37 cellular contexts compared by ENCODE assay signal in the genomic region with DNA sequence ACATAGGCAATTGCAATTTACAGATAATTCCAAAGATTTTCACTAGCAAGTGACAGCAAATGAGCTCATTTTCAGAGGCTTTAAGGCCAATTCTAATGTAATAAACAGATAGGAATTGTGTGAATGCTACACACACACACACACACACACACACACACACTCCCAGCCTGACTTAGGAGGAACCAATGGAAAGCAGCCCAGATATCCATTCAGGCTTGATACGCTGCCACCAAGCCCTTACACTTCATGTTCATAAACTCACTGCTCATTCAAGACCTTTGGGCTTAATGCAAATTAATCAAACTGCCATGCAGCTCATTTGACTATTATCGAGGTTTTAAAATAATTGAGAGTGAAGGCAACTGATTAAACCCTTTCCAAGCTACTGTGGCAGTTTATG.
"Had no signal": no experiment of that assay in that cellular context is flagged by ENCODE, and none has a peak within 500 bp of the region (broad histone marks: within the 10 kb centered on the region; RNA-seq: fewer than 3 reads in every experiment).

No MANE protein-coding gene starts in this region.

- H3K27ac ChIP-seq: ascending aorta, body of pancreas, breast epithelium, KMS-11, PC-9, RWPE1, VCaP had no signal

- H3K4me2 ChIP-seq: KMS-11, PC-9 had no signal

- H3K36me3 ChIP-seq: ascending aorta, breast epithelium had no signal

- FAIRE-seq: RCC 7860 had no signal

- H2AFZ ChIP-seq: PC-9 had no signal

- ATAC-seq: activated CD8-positive, alpha-beta memory T cell treated with anti-CD3 and anti-CD28 coated beads, Interleukin-2, amount 10 ng/mL, durations not matched to agents 7 days and 5 days; activated T-cell treated with anti-CD3 and anti-CD28 coated beads, Interleukin-2, amount 50 U/mL, for 72 hours; activated T-helper 17 cell treated with anti-CD3 and anti-CD28 coated beads, Interleukin-2, amount 50 U/mL, for 72 hours; body of pancreas; Right ventricle myocardium inferior had no signal

- DNase-seq: activated B cell treated with CpG ODN at 0.5 μM for 24 hours; activated CD4-positive, alpha-beta memory T cell treated with anti-CD3 and anti-CD28 coated beads for 36 hours; activated CD4-positive, alpha-beta T cell treated with anti-CD3 and anti-CD28 coated beads for 4 hours; activated CD4-positive, alpha-beta T cell treated with anti-CD3 and anti-CD28 coated beads, Interleukin-2, amount 50 U/mL, for 1 hour; activated CD4-positive, CD25-positive, alpha-beta regulatory T cell treated with anti-CD3 and anti-CD28 coated beads, Interleukin-2, amount 50 U/mL, for 72 hours; activated CD8-positive, alpha-beta memory T cell treated with anti-CD3 and anti-CD28 coated beads, Interleukin-2, amount 10 ng/mL, durations not matched to agents 7 days and 5 days; activated CD8-positive, alpha-beta memory T cell treated with anti-CD3 and anti-CD28 coated beads, Interleukin-2, amount 50 U/mL, for 48 hours; activated effector memory CD4-positive, alpha-beta T cell treated with anti-CD3 and anti-CD28 coated beads, Interleukin-2, amount 50 U/mL, for 16 hours; activated naive CD4-positive, alpha-beta T cell; activated naive CD4-positive, alpha-beta T cell treated with anti-CD3 and anti-CD28 coated beads, Interleukin-2, amount 50 U/mL, for 16 hours; activated naive CD8-positive, alpha-beta T cell treated with anti-CD3 and anti-CD28 coated beads for 36 hours; activated T-cell treated with anti-CD3 and anti-CD28 coated beads, Interleukin-2, amount 50 U/mL, for 72 hours; amygdala; body of pancreas; MM.1S; MV-4-11; NCI-H1092 treated with DMSO at 0.1 percent for 48 hours; NCI-H1417; NCI-H187 treated with DMSO at 0.1 percent for 48 hours; NCI-H2081; NCI-H226; NCI-H446 treated with DMSO at 0.1 percent for 48 hours; NCI-H524; NCI-H748 treated with DMSO at 0.1 percent for 48 hours; PC-9; SW 1271; T-helper 1 cell; T-helper 2 cell; T-helper 9 cell had no signal

- H3K4me1 Mint-ChIP-seq: activated B cell treated with CpG ODN at 0.5 μM for 24 hours; activated CD8-positive, alpha-beta memory T cell treated with anti-CD3 and anti-CD28 coated beads, Interleukin-2, amount 10 ng/mL, durations not matched to agents 7 days and 5 days; activated naive CD8-positive, alpha-beta T cell treated with anti-CD3 and anti-CD28 coated beads for 36 hours; activated T-helper 17 cell treated with anti-CD3 and anti-CD28 coated beads, Interleukin-2, amount 50 U/mL, for 72 hours had no signal

- H3K36me3 Mint-ChIP-seq: activated CD4-positive, alpha-beta memory T cell treated with anti-CD3 and anti-CD28 coated beads for 36 hours; activated CD8-positive, alpha-beta memory T cell treated with anti-CD3 and anti-CD28 coated beads, Interleukin-2, amount 10 ng/mL, durations not matched to agents 7 days and 5 days; activated naive CD8-positive, alpha-beta T cell treated with anti-CD3 and anti-CD28 coated beads for 36 hours had no signal

- H3K9me3 Mint-ChIP-seq: activated B cell treated with CpG ODN at 0.5 μM for 24 hours; activated naive CD8-positive, alpha-beta T cell treated with anti-CD3 and anti-CD28 coated beads for 36 hours; activated T-cell treated with anti-CD3 and anti-CD28 coated beads, Interleukin-2, amount 50 U/mL, for 72 hours; activated T-helper 17 cell treated with anti-CD3 and anti-CD28 coated beads, Interleukin-2, amount 50 U/mL, for 72 hours had no signal

- H3K4me3 ChIP-seq: ascending aorta, body of pancreas, breast epithelium, PC-9 had no signal

- H3K27me3 ChIP-seq: ascending aorta, body of pancreas had no signal

- H3K4me1 ChIP-seq: ascending aorta, body of pancreas, breast epithelium had no signal

- H3K9me3 ChIP-seq: ascending aorta, body of pancreas, breast epithelium had no signal

- H3K9ac ChIP-seq: KMS-11 had no signal

- H3K27ac Mint-ChIP-seq: activated B cell treated with CpG ODN at 0.5 μM for 24 hours; activated CD4-positive, alpha-beta memory T cell treated with anti-CD3 and anti-CD28 coated beads for 36 hours; activated CD8-positive, alpha-beta memory T cell treated with anti-CD3 and anti-CD28 coated beads, Interleukin-2, amount 10 ng/mL, durations not matched to agents 7 days and 5 days; activated naive CD8-positive, alpha-beta T cell treated with anti-CD3 and anti-CD28 coated beads for 36 hours; activated T-cell treated with anti-CD3 and anti-CD28 coated beads, Interleukin-2, amount 50 U/mL, for 72 hours; activated T-helper 17 cell treated with anti-CD3 and anti-CD28 coated beads, Interleukin-2, amount 50 U/mL, for 72 hours had no signal

- H3K4me3 Mint-ChIP-seq: activated B cell treated with CpG ODN at 0.5 μM for 24 hours; activated CD4-positive, alpha-beta memory T cell treated with anti-CD3 and anti-CD28 coated beads for 36 hours; activated CD8-positive, alpha-beta memory T cell treated with anti-CD3 and anti-CD28 coated beads, Interleukin-2, amount 10 ng/mL, durations not matched to agents 7 days and 5 days; activated naive CD8-positive, alpha-beta T cell treated with anti-CD3 and anti-CD28 coated beads for 36 hours; activated T-cell treated with anti-CD3 and anti-CD28 coated beads, Interleukin-2, amount 50 U/mL, for 72 hours; activated T-helper 17 cell treated with anti-CD3 and anti-CD28 coated beads, Interleukin-2, amount 50 U/mL, for 72 hours had no signal
